ENCODE assay signal across 8 cellular contexts in the genomic region with DNA sequence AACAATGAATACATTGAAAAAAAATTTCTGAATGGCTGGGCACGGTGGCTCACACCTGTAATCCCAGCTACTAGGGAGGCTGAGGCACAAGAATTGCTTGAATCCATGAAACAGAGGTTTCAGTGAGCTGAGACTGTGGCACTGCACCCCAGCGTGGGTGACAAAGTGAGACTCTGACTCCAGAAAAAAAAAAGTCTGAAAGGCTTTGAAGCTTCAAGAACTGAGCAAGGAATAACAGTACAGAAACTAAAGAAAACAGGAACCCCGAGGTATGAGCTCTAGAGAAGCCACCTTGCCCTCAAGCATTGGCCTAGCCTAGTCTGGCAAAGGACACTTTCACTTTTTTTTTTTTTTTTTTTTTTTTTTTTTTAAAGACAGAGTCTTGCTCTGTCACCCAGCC. TPM values are rescaled to one million over a fixed set of nuclear protein-coding genes. Genes with fewer than 3 reads are reported as not detected.
DNase-seq lines count a peak whose midpoint lies in the region; ATAC-seq lines count a peak whose summit lies in the region.

No MANE protein-coding gene starts in this region.

- no peaks in the 10 kb centered on the region for H3K9me3 Mint-ChIP-seq in activated CD8-positive, alpha-beta memory T cell treated with anti-CD3 and anti-CD28 coated beads, Interleukin-2, amount 10 ng/mL, durations not matched to agents 7 days and 5 days (ENCODE audit: low read depth)
- no peaks in the 10 kb centered on the region for H3K9me3 Mint-ChIP-seq in activated naive CD8-positive, alpha-beta T cell treated with anti-CD3 and anti-CD28 coated beads, Interleukin-2, amount 50 U/mL, for 24 hours

- H3K4me1 Mint-ChIP-seq in activated CD8-positive, alpha-beta memory T cell treated with anti-CD3 and anti-CD28 coated beads, Interleukin-2, amount 10 ng/mL, durations not matched to agents 7 days and 5 days: peaks cover 10% of the 10 kb centered on the region
- peaks cover 39% of the 10 kb centered on the region for H3K4me1 Mint-ChIP-seq in activated naive CD8-positive, alpha-beta T cell treated with anti-CD3 and anti-CD28 coated beads, Interleukin-2, amount 50 U/mL, for 24 hours

- H3K36me3 Mint-ChIP-seq in activated CD8-positive, alpha-beta memory T cell treated with anti-CD3 and anti-CD28 coated beads, Interleukin-2, amount 10 ng/mL, durations not matched to agents 7 days and 5 days: peaks cover 12% of the 10 kb centered on the region
- H3K36me3 Mint-ChIP-seq in activated naive CD8-positive, alpha-beta T cell treated with anti-CD3 and anti-CD28 coated beads, Interleukin-2, amount 50 U/mL, for 24 hours (ENCODE audit: low read depth): peaks cover 7% of the 10 kb centered on the region

- ATAC-seq in activated CD8-positive, alpha-beta memory T cell treated with anti-CD3 and anti-CD28 coated beads, Interleukin-2, amount 10 ng/mL, durations not matched to agents 7 days and 5 days: peak; percentile 49
- ATAC-seq in HG03432 (IDR thresholded peaks at IDR 0.05; ENCODE audit: unreplicated experiment): peak; percentile 75
- peak; percentile 95 for ATAC-seq in activated naive CD8-positive, alpha-beta T cell treated with anti-CD3 and anti-CD28 coated beads, Interleukin-2, amount 50 U/mL, for 24 hours
- ATAC-seq in stimulated activated naive CD8-positive, alpha-beta T cell treated with anti-CD3 and anti-CD28 coated beads, Interleukin-15, Interleukin-2, amounts not matched to agents 100 U/mL and 50 U/mL, for 24 hours: peak; percentile 97

- DNase-seq in activated CD8-positive, alpha-beta memory T cell treated with anti-CD3 and anti-CD28 coated beads, Interleukin-2, amount 10 ng/mL, durations not matched to agents 7 days and 5 days: no peak
- no peak for DNase-seq in activated CD8-positive, alpha-beta memory T cell treated with anti-CD3 and anti-CD28 coated beads, Interleukin-2, amount 50 U/mL, for 4 hours
- peak; percentile 23 for DNase-seq in activated naive CD8-positive, alpha-beta T cell treated with anti-CD3 and anti-CD28 coated beads, Interleukin-2, amount 50 U/mL, for 24 hours
- DNase-seq in stimulated activated naive CD8-positive, alpha-beta T cell treated with anti-CD3 and anti-CD28 coated beads, Interleukin-15, Interleukin-2, amounts not matched to agents 100 U/mL and 50 U/mL, for 24 hours: peak; percentile 29
- DNase-seq in NCI-H524 (lab: John Stamatoyannopoulos, UW) (no peak), COLO668 (lab: John Stamatoyannopoulos, UW; ENCODE audit: unreplicated experiment) (no peak), glomerular visceral epithelial cell (ENCODE audit: extremely low spot score) (no peak)

- H3K27me3 Mint-ChIP-seq in activated CD8-positive, alpha-beta memory T cell treated with anti-CD3 and anti-CD28 coated beads, Interleukin-2, amount 10 ng/mL, durations not matched to agents 7 days and 5 days: no peaks in the 10 kb centered on the region
- H3K27me3 Mint-ChIP-seq in activated naive CD8-positive, alpha-beta T cell treated with anti-CD3 and anti-CD28 coated beads, Interleukin-2, amount 50 U/mL, for 24 hours: no peaks in the 10 kb centered on the region

- H3K27ac Mint-ChIP-seq in activated CD8-positive, alpha-beta memory T cell treated with anti-CD3 and anti-CD28 coated beads, Interleukin-2, amount 10 ng/mL, durations not matched to agents 7 days and 5 days: no peak overlapping the region
- no peak overlapping the region for H3K27ac Mint-ChIP-seq in activated naive CD8-positive, alpha-beta T cell treated with anti-CD3 and anti-CD28 coated beads, Interleukin-2, amount 50 U/mL, for 24 hours

- CTCF ChIA-PET in activated CD8-positive, alpha-beta memory T cell treated with anti-CD3 and anti-CD28 coated beads, Interleukin-2, amount 10 ng/mL, durations not matched to agents 7 days and 5 days (lab: Charles Lee): interaction anchor here (1.2 kb wide), 1 partner anchor 69 kb away, joined by 3 read pairs; no protein-coding TSS in a partner anchor

- no peak overlapping the region for H3K4me3 Mint-ChIP-seq in activated CD8-positive, alpha-beta memory T cell treated with anti-CD3 and anti-CD28 coated beads, Interleukin-2, amount 10 ng/mL, durations not matched to agents 7 days and 5 days
- H3K4me3 Mint-ChIP-seq in activated naive CD8-positive, alpha-beta T cell treated with anti-CD3 and anti-CD28 coated beads, Interleukin-2, amount 50 U/mL, for 24 hours: no peak overlapping the region

RNA-seq across cellular contexts. Expression of gene TEX2, which starts 45.0 kb away (rescaled TPM):
- 10 to 100 TPM; 14.8 to 17.6 TPM for total RNA-seq in activated CD8-positive, alpha-beta memory T cell treated with anti-CD3 and anti-CD28 coated beads, Interleukin-2, amount 10 ng/mL, durations not matched to agents 7 days and 5 days

Comparison
In these comparisons a context has a peak if more than half of its experiments do, and no peak if none do; other contexts are left out.
1. DNase-seq: peak in activated naive CD8-positive, alpha-beta T cell treated with anti-CD3 and anti-CD28 coated beads, Interleukin-2, amount 50 U/mL, for 24 hours (single experiment) and stimulated activated naive CD8-positive, alpha-beta T cell treated with anti-CD3 and anti-CD28 coated beads, Interleukin-15, Interleukin-2, amounts not matched to agents 100 U/mL and 50 U/mL, for 24 hours (single experiment); none in activated CD8-positive, alpha-beta memory T cell treated with anti-CD3 and anti-CD28 coated beads, Interleukin-2, amount 10 ng/mL, durations not matched to agents 7 days and 5 days (single experiment), activated CD8-positive, alpha-beta memory T cell treated with anti-CD3 and anti-CD28 coated beads, Interleukin-2, amount 50 U/mL, for 4 hours (single experiment), NCI-H524 (0 of 2), COLO668 (single experiment) and glomerular visceral epithelial cell (single experiment).
2. Peak in every context shown above with its lines, with median percentiles within 50 percentile points of each other: ATAC-seq.